1 cellular context compared by ENCODE assay signal in the genomic region with DNA sequence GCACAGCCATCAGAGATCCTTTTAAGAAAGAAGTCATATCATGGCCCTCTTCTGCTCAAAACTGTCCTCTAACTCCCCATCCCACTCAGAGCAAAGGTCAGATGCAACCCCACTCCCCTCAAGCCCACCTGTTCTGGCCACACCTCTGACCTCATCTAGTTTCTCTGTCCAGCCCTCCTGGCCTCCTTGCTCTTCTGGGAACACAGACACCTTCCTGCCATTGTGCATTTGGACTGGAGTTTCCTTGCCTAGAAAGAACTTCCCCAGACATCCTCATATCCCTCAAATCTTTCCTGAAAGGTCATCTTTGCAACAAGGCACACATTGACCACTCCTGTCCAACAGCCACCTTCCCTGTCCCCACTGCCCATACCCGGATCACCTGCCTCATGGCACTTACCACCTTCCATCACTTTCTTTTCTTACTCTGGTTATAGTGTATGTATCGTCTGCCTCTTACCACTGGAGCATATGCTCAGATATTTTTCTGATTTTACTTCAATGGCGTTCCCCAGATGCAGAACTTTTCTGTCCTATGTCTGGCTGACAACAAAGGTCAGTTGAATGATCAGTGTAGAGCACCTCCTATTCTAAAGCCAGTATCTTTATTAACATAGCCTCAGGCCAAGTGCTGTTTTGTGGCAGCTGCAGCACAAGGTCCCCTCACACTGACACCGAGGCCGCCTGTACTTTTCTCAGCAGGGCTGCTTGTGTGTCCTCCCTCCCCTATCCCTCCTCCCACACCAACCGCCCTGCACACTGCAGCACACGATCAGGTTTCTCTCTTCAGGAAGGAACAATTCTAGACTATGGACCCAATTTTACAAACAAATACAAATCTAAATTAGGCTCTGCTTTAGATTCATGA.
A peak's percentile ranks its signal among the peaks of the same experiment; 100 is the strongest.
TF ChIP-seq lines count a peak whose summit lies in the region.

No MANE protein-coding gene starts in this region.

TF ChIP-seq in HepG2, 621 proteins besides CTCF, POLR2A, EP300 and RAD21:
- TF ChIP-seq POLR2G (IDR thresholded peaks at IDR 0.05; ENCODE audit: low read depth, low read length) (peak; percentile 30; the same call in 1 of the 2 replicates), ZNF263 (CRISPR knock-in tag; IDR thresholded peaks at IDR 0.05) (peak; percentile 89), MEIS2 (CRISPR knock-in tag; IDR thresholded peaks at IDR 0.05) (no peak), SP5 (CRISPR knock-in tag; IDR thresholded peaks at IDR 0.05; ENCODE audit: borderline replicate concordance, low read depth) (no peak), TOE1 (CRISPR knock-in tag; IDR thresholded peaks at IDR 0.05) (no peak), MBD4 (IDR thresholded peaks at IDR 0.05; ENCODE audit: borderline replicate concordance, low read length) (no peak), RXRA (CRISPR knock-in tag; IDR thresholded peaks at IDR 0.05) (no peak), ZNF138 (CRISPR knock-in tag; IDR thresholded peaks at IDR 0.05; ENCODE audit: low read depth) (no peak), ZNF232 (CRISPR knock-in tag; IDR thresholded peaks at IDR 0.05; ENCODE audit: borderline replicate concordance) (no peak)
- TF ChIP-seq, protein P1, sequence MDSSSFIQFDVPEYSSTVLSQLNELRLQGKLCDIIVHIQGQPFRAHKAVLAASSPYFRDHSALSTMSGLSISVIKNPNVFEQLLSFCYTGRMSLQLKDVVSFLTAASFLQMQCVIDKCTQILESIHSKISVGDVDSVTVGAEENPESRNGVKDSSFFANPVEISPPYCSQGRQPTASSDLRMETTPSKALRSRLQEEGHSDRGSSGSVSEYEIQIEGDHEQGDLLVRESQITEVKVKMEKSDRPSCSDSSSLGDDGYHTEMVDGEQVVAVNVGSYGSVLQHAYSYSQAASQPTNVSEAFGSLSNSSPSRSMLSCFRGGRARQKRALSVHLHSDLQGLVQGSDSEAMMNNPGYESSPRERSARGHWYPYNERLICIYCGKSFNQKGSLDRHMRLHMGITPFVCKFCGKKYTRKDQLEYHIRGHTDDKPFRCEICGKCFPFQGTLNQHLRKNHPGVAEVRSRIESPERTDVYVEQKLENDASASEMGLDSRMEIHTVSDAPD (CRISPR knock-in tag; IDR thresholded peaks at IDR 0.05), result no peak
